Comparison of ENCODE assay signal across 8 cellular contexts in the genomic region with DNA sequence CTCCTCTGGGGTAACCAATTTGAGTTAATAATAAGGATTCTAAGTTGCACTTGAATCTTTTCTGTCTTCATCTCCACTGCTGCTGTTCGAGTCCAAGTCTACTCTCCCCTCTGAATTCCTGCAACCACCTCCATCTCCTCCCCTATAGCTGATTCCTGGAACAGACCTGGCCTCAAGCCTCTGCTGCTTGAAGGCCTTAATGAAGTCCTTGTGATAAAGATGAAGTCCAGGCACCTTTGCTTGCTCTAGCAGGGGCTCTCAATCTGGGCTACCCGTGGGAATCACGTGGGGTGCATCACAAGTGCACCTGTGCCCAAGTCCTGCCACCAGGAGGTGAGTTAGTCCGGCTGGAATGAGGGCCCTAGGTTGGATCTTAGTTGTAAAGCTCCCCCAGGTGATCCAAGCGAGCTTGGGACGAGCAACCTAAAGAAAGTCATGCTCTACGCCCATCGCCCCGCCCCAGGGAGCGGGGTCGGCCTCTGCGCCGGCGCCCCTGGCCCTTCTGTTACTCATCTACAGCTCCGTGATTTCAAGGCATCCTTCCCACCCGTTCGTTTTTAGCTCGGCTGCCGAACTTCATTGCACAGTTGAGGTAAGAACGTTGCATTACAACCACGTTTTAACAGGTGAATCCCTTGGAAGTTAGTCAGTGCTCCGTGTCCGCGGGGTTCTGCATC. TPM values are rescaled to one million over a fixed set of nuclear protein-coding genes. Genes with fewer than 3 reads are reported as not detected.
DNase-seq lines count a peak whose midpoint lies in the region; TF ChIP-seq lines count a peak whose summit lies in the region.

No MANE protein-coding gene starts in this region.

- H3K4me1 ChIP-seq in Peyer's patch: peaks cover 0 to 16% (median 5%) of the 10 kb centered on the region in 4 donors
- peaks cover 13% of the 10 kb centered on the region for H3K4me1 ChIP-seq in effector memory CD4-positive, alpha-beta T cell (ENCODE audit: control insufficient read depth, insufficient read depth, low read length, poor library complexity, severe bottlenecking)

- peaks cover 0 to 16% (median 0%) of the 10 kb centered on the region in 3 donors for H3K36me3 ChIP-seq in Peyer's patch
- no peaks in the 10 kb centered on the region for H3K36me3 ChIP-seq in effector memory CD4-positive, alpha-beta T cell (ENCODE audit: control insufficient read depth, insufficient read depth, low read length)

- no peaks in the 10 kb centered on the region for H3K27me3 ChIP-seq in Peyer's patch
- no peaks in the 10 kb centered on the region for H3K27me3 ChIP-seq in effector memory CD4-positive, alpha-beta T cell (replicated peaks; ENCODE audit: control insufficient read depth, insufficient read depth, low read length, poor library complexity, severe bottlenecking)

- peaks cover 18% of the 10 kb centered on the region for H3K4me1 Mint-ChIP-seq in nephron

- DNase-seq in stimulated activated CD4-positive, alpha-beta T cell treated with anti-CD3 and anti-CD28 coated beads, Interleukin-12 subunit alpha, Interleukin-12 subunit beta, amount 100 ng/mL, for 48 hours (ENCODE audit: low read depth in 2 of 3, low spot score in 1 of 3): peak in 2 of 3 donors; percentile 8
- no peak for DNase-seq in stimulated activated CD4-positive, alpha-beta T cell treated with anti-CD3 and anti-CD28 coated beads, Interleukin-12 subunit alpha, Interleukin-12 subunit beta, amount 100 ng/mL, for 4 hours
- DNase-seq in Peyer's patch (peak; percentile 22 to 68 (median 65)), HUDEP-2 (lab: John Stamatoyannopoulos, UW; ENCODE audit: unreplicated experiment in 76 of 76) (no peak), ureter (ENCODE audit: low spot score) (no peak), AG20443 (ENCODE audit: low spot score) (no peak)
- DNase-seq in effector memory CD4-positive, alpha-beta T cell: no peak

- peak overlapping the region; percentile 77 to 89 (median 84) for H3K27ac ChIP-seq in Peyer's patch
- peak overlapping the region; percentile 90 for H3K27ac ChIP-seq in effector memory CD4-positive, alpha-beta T cell (ENCODE audit: insufficient read depth, low read length, poor library complexity, severe bottlenecking)

- H3K4me3 ChIP-seq in Peyer's patch: peak overlapping the region; percentile 64 to 86 (median 74)
- H3K4me3 ChIP-seq in effector memory CD4-positive, alpha-beta T cell (ENCODE audit: insufficient read depth, low read depth, low read length, poor library complexity, severe bottlenecking): peak overlapping the region; percentile 79

- no peaks in the 10 kb centered on the region for H3K27me3 Mint-ChIP-seq in nephron (ENCODE audit: low read depth)

- H3K27ac Mint-ChIP-seq in nephron: peak overlapping the region in 2 of 3 experiments; percentile 17 to 41

- no peak for TF ChIP-seq POLR2A in Peyer's patch (IDR thresholded peaks at IDR 0.05)

- TF ChIP-seq CTCF in Peyer's patch (IDR thresholded peaks at IDR 0.05) (peak in 4 of 6 experiments; percentile 27 to 49 (median 39)), nephron (IDR thresholded peaks at IDR 0.05; ENCODE audit: unreplicated experiment in 3 of 3) (no peak)

- peak overlapping the region; percentile 71 to 79 (median 77) for H3K4me3 Mint-ChIP-seq in nephron

- no peaks in the 10 kb centered on the region for H3K9me3 ChIP-seq in Peyer's patch
- H3K9me3 ChIP-seq in effector memory CD4-positive, alpha-beta T cell (ENCODE audit: control insufficient read depth, low read length): no peaks in the 10 kb centered on the region

- peaks cover 45% of the 10 kb centered on the region for H3K36me3 Mint-ChIP-seq in nephron (ENCODE audit: low read depth)

- H3K9me3 Mint-ChIP-seq in nephron: no peaks in the 10 kb centered on the region

RNA-seq across cellular contexts. Expression of gene IAH1, which starts 0.9 kb away (rescaled TPM):
- 10 to 100 TPM; 39.2 to 59.4 (median 43.5) TPM for total RNA-seq in Peyer's patch
- total RNA-seq in ureter: 51.8 TPM

RNA-seq across cellular contexts. Expression of gene CPSF3, which starts 50.0 kb away (rescaled TPM):
- total RNA-seq in Peyer's patch (10 to 100 TPM; 20.1 to 57.8 (median 32.0) TPM), ureter (33.2 TPM)

RNA-seq across cellular contexts. Expression of gene ITGB1BP1, which starts 50.1 kb away (rescaled TPM):
- 10 to 100 TPM; 22.8 to 46.2 (median 29.2) TPM for total RNA-seq in Peyer's patch
- total RNA-seq in ureter: 79.5 TPM

Comparison
In these comparisons a context has a peak if more than half of its experiments do, and no peak if none do; other contexts are left out.
1. DNase-seq: peak in stimulated activated CD4-positive, alpha-beta T cell treated with anti-CD3 and anti-CD28 coated beads, Interleukin-12 subunit alpha, Interleukin-12 subunit beta, amount 100 ng/mL, for 48 hours (2 of 3) and Peyer's patch (3 of 3); none in stimulated activated CD4-positive, alpha-beta T cell treated with anti-CD3 and anti-CD28 coated beads, Interleukin-12 subunit alpha, Interleukin-12 subunit beta, amount 100 ng/mL, for 4 hours (single experiment), effector memory CD4-positive, alpha-beta T cell (0 of 3), HUDEP-2 (0 of 76), ureter (single experiment) and AG20443 (single experiment).
2. CTCF ChIP-seq: peak in Peyer's patch (4 of 6); none in nephron (0 of 3).